In the genomic region with DNA sequence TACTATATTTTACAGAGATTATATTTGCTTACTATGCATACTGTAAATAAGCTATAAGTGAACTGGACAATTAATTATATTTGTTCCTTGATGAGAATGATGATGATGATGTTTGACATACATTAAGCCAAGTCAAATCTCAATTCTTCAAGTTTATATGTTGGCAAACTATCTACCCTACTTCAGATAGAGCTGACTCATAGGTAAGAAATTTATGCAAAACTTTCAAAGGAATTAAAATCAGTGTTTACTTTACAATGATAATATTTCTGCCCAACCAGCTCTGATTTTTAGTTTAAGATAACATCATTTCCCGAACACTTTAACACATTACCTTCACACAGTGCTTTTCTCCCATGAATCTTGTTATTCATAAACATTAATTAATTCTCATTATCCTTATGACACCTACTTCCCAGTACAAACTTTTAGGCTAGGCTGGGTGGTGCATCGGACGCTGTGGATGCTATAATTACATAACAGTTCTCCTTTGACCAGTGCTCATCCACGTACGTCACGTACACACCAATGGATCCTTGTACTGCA, we compare ENCODE assay signal across 20 cellular contexts.
"Had no signal": no experiment of that assay in that cellular context is flagged by ENCODE, and none has a peak within 500 bp of the region (broad histone marks: within the 10 kb centered on the region; RNA-seq: fewer than 3 reads in every experiment).

No MANE protein-coding gene starts in this region.

- H3K79me2 ChIP-seq: hepatocyte, parathyroid adenoma had no signal

- H3K4me3 ChIP-seq: coronary artery, gastrocnemius medialis, heart left ventricle, hepatocyte, left lung, neural progenitor cell, right lobe of liver, thoracic aorta, tibial nerve, upper lobe of right lung, uterus had no signal

- H2AFZ ChIP-seq: hepatocyte, neural progenitor cell, parathyroid adenoma had no signal

- H3K27ac ChIP-seq: coronary artery, gastrocnemius medialis, heart left ventricle, hepatocyte, left lung, neural progenitor cell, parathyroid adenoma, right lobe of liver, thoracic aorta, tibial nerve, upper lobe of right lung, uterus had no signal

- DNase-seq: effector memory CD8-positive, alpha-beta T cell; gastrocnemius medialis; heart left ventricle; left cardiac atrium; left lung; mesendoderm; midbrain; naive thymus-derived CD4-positive, alpha-beta T cell; right lobe of liver; stimulated activated CD4-positive, alpha-beta T cell treated with anti-CD3 and anti-CD28 coated beads, Interleukin-15, amount 100 ng/mL, for 24 hours; stimulated activated CD4-positive, alpha-beta T cell treated with anti-CD3 and anti-CD28 coated beads, Interleukin-2, amount 100 ng/mL, for 48 hours; stimulated activated naive B cell treated with anti-CD40 and anti-IgM and Interleukin-4, amounts not matched to agents 10 μg/mL and 1 μg/mL and 100 μg/mL, for 72 hours; upper lobe of right lung; uterus had no signal

- H3K9me3 ChIP-seq: gastrocnemius medialis, heart left ventricle, left lung, right lobe of liver, thoracic aorta, tibial nerve, upper lobe of right lung, uterus had no signal

- H3K4me1 ChIP-seq: gastrocnemius medialis, heart left ventricle, left lung, parathyroid adenoma, tibial nerve, upper lobe of right lung, uterus had no signal

- H3K4me2 ChIP-seq: hepatocyte, neural progenitor cell had no signal

- H3K9ac ChIP-seq: neural progenitor cell, parathyroid adenoma had no signal

- H3K27me3 ChIP-seq: hepatocyte, left lung, neural progenitor cell, right lobe of liver, tibial nerve, upper lobe of right lung, uterus had no signal

- ATAC-seq: effector memory CD8-positive, alpha-beta T cell; gastrocnemius medialis; heart left ventricle; left lung; naive thymus-derived CD4-positive, alpha-beta T cell; right lobe of liver; stimulated activated naive B cell treated with anti-CD40 and anti-IgM and Interleukin-4, amounts not matched to agents 10 μg/mL and 1 μg/mL and 100 μg/mL, for 72 hours; upper lobe of right lung had no signal

- H3K36me3 ChIP-seq: gastrocnemius medialis, heart left ventricle, left lung, neural progenitor cell, right lobe of liver, thoracic aorta, tibial nerve, upper lobe of right lung, uterus had no signal
